12 cellular contexts compared by ENCODE assay signal in genomic region chr3:18018491-18019177, GRCh38.
A peak's percentile ranks its signal among the peaks of the same experiment; 100 is the strongest.
DNase-seq lines count a peak whose midpoint lies in the region; ATAC-seq and TF ChIP-seq lines count a peak whose summit lies in the region.
"Had no signal": no experiment of that assay in that cellular context is flagged by ENCODE, and none has a peak within 500 bp of the region (broad histone marks: within the 10 kb centered on the region; RNA-seq: fewer than 3 reads in every experiment).

No MANE protein-coding gene starts in this region.

- no peaks in the 10 kb centered on the region for H3K9me3 ChIP-seq in KOPT-K1 (ENCODE audit: insufficient read depth, low read length, poor library complexity, severe bottlenecking)

- H3K27ac ChIP-seq in KOPT-K1 (ENCODE audit: low read depth, low read length, poor library complexity, severe bottlenecking) = peak overlapping the region; percentile 97

- peak; percentile 28 for DNase-seq in astrocyte of the hippocampus (ENCODE audit: low read depth, low spot score)
- DNase-seq in fibroblast of the aortic adventitia (ENCODE audit: low read depth) = peak; percentile 22
- peak; percentile 54 for DNase-seq in smooth muscle cell of the brain vasculature (ENCODE audit: low read depth, low spot score)
- DNase-seq in iPS-NIHi7 (ENCODE audit: extremely low spot score) = no peak
- DNase-seq in HT-29 (ENCODE audit: low spot score) = no peak
- DNase-seq: IMR-90, NCI-H1105 treated with DMSO at 0.1 percent for 48 hours, NCI-H1694 treated with DMSO at 0.1 percent for 48 hours, NCI-H2227 treated with DMSO at 0.1 percent for 48 hours, NCI-H510A treated with DMSO at 0.1 percent for 48 hours had no signal

- H3K4me3 ChIP-seq in fibroblast of the aortic adventitia (ENCODE audit: low read depth, low read length) = no peak overlapping the region

- no peak for TF ChIP-seq CTCF in fibroblast of the aortic adventitia (IDR thresholded peaks at IDR 0.05; ENCODE audit: insufficient read depth, low read length)

- peaks cover 16% of the 10 kb centered on the region for H3K36me3 ChIP-seq in KOPT-K1 (ENCODE audit: insufficient read depth, low read length)

- ATAC-seq in HG03025 (IDR thresholded peaks at IDR 0.05; ENCODE audit: low FRiP score, unreplicated experiment) = no peak

Comparison
In these comparisons a context has a peak if more than half of its experiments do, and no peak if none do; other contexts are left out.
1. DNase-seq: peak in astrocyte of the hippocampus (single experiment), fibroblast of the aortic adventitia (single experiment) and smooth muscle cell of the brain vasculature (single experiment); none in iPS-NIHi7 (single experiment) and HT-29 (single experiment).